ENCODE assay signal across 8 cellular contexts in the genomic region with DNA sequence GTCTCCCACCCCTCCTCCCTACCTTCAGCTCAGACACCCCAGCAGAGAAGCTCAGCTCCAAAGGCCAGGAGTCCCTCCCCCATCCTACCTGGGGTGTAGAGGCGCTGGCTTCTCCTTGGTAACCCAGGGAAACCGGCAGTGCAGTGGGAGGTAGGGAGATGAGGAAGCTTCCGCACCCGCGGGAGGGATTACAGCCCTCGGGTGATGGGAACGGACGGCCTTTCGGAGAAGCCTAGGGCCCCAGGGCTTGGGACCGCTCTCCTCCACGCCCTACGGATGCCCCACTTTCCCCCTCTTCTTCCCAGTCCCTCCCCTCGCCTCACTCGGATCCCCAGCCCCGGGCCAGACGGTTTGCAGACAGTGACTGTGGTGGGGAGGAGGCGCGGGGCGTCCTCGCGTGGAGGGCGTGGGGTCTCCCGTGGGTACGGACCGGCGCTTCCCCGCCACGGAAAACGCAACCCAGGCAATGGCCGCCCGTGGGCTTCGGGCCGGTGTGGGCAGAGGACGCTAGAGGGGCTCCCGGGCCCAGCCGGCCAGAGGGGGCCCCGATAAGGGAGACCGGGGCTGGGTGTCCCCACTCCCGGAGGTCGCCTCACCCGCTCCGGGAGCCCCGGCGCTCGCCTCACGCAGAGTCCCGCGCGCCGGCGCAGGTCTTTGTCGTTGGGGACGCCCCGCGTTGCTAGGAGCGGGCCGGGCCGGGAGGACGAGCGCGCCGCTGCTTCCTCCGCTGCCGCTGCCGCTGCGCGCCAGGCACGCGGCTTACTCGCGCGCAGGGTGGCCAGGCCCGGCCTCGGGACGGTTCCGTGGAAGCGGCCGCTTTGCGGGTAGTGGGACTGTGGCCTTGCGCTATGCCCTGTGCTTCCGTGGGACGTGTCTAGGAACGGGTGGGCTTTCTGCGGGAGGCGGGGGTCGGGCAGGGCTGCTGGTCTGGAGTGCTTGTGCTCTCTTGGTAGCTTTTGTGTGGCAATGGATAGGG. TPM values are rescaled to one million over a fixed set of nuclear protein-coding genes. Genes with fewer than 3 reads are reported as not detected.
DNase-seq lines count a peak whose midpoint lies in the region; ATAC-seq and TF ChIP-seq lines count a peak whose summit lies in the region.

No MANE protein-coding gene starts in this region.

- H3K27ac Mint-ChIP-seq in activated naive CD8-positive, alpha-beta T cell treated with anti-CD3 and anti-CD28 coated beads, Interleukin-2, amount 50 U/mL, for 24 hours, result no peak overlapping the region

- H3K27me3 Mint-ChIP-seq in activated naive CD8-positive, alpha-beta T cell treated with anti-CD3 and anti-CD28 coated beads, Interleukin-2, amount 50 U/mL, for 24 hours, result peaks cover 39% of the 10 kb centered on the region

- TF ChIP-seq CTCF in Panc1 (IDR thresholded peaks at IDR 0.05) (no peak), psoas muscle (IDR thresholded peaks at IDR 0.05) (no peak)

- in situ Hi-C loops in Panc1 (cut with HindIII; ENCODE audit: low pct_unique_long_range_greater_than_20kb, low sequenced_read_pairs), result no loop called here

- H3K27me3 ChIP-seq in Panc1 (ENCODE audit: control insufficient read depth, insufficient read depth, low read length) (peaks cover 15% of the 10 kb centered on the region), psoas muscle (ENCODE audit: insufficient read depth in 3 of 3, low read length in 2 of 3) (peaks cover 0 to 39% (median 12%) of the 10 kb centered on the region in 3 donors)

- no TSS peak for BruUV-seq in Panc1 (replicated peaks; lab: Mats Ljungman, UMichigan)

- peaks cover 5% of the 10 kb centered on the region for H3K4me1 Mint-ChIP-seq in activated naive CD8-positive, alpha-beta T cell treated with anti-CD3 and anti-CD28 coated beads, Interleukin-2, amount 50 U/mL, for 24 hours

- peaks cover 17% of the 10 kb centered on the region for H3K36me3 Mint-ChIP-seq in activated naive CD8-positive, alpha-beta T cell treated with anti-CD3 and anti-CD28 coated beads, Interleukin-2, amount 50 U/mL, for 24 hours (ENCODE audit: low read depth)

- peak overlapping the region; percentile 42 to 43 for H3K4me3 ChIP-seq in Panc1 (ENCODE audit: low read depth in 2 of 2, low read length in 2 of 2)
- peak overlapping the region; percentile 70 for H3K4me3 ChIP-seq in psoas muscle

- no peak for TF ChIP-seq POLR2A in GM18505 (IDR thresholded peaks at IDR 0.05; ENCODE audit: borderline replicate concordance, extremely low read depth, insufficient read depth, insufficient read length)

- H3K9me3 ChIP-seq in Panc1 (ENCODE audit: control insufficient read depth, insufficient read depth, low read depth, low read length) (no peaks in the 10 kb centered on the region), psoas muscle (no peaks in the 10 kb centered on the region)

- ATAC-seq in GM18498 (IDR thresholded peaks at IDR 0.05; ENCODE audit: unreplicated experiment), result peak; percentile 66
- ATAC-seq in Panc1, result peak; percentile 80
- peak; percentile 63 for ATAC-seq in activated naive CD8-positive, alpha-beta T cell treated with anti-CD3 and anti-CD28 coated beads, Interleukin-2, amount 50 U/mL, for 24 hours
- peak; percentile 80 to 82 for ATAC-seq in left cardiac atrium
- peak; percentile 75 to 87 (median 80) for ATAC-seq in psoas muscle
- no peak for ATAC-seq in GM18505 (IDR thresholded peaks at IDR 0.05; ENCODE audit: unreplicated experiment)

- H3K4me1 ChIP-seq in Panc1 (ENCODE audit: control insufficient read depth, insufficient read depth, low read length) (peaks cover 8% of the 10 kb centered on the region; the same call in 1 of the 2 replicates), psoas muscle (peaks cover 10% of the 10 kb centered on the region)

- peak overlapping the region; percentile 26 for H3K4me3 Mint-ChIP-seq in activated naive CD8-positive, alpha-beta T cell treated with anti-CD3 and anti-CD28 coated beads, Interleukin-2, amount 50 U/mL, for 24 hours

- H3K27ac ChIP-seq in Panc1 (ENCODE audit: low read length), result no peak overlapping the region
- no peak overlapping the region for H3K27ac ChIP-seq in psoas muscle

- 1% methylated on average over 68 to 86 of the region's 86 CpGs for WGBS in psoas muscle, 3 donors

- intact Hi-C loops in Panc1 (cut with micrococcal nuclease; ENCODE audit: unreplicated experiment), result no loop called here
- intact Hi-C loops in left cardiac atrium (cut with DNase I), result no loop called here
- intact Hi-C loops in psoas muscle (cut with DNase I), result no loop called here

- H3K9me3 Mint-ChIP-seq in activated naive CD8-positive, alpha-beta T cell treated with anti-CD3 and anti-CD28 coated beads, Interleukin-2, amount 50 U/mL, for 24 hours, result no peaks in the 10 kb centered on the region

- H3K36me3 ChIP-seq in Panc1 (ENCODE audit: control insufficient read depth, insufficient read depth, low read length) (no peaks in the 10 kb centered on the region), psoas muscle (ENCODE audit: insufficient read depth in 1 of 2, low read depth in 1 of 2) (peaks cover 0 to 22% of the 10 kb centered on the region in 2 donors)

- POLR2A ChIA-PET in Panc1 (lab: Charles Lee), result interaction anchor here (0.6 kb wide), 1 partner anchor 15 kb away, joined by 4 read pairs; no protein-coding TSS in a partner anchor

- DNase-seq in Panc1 (ENCODE audit: low read depth, low spot score) (no peak), left cardiac atrium (peak; percentile 51), psoas muscle (peak; percentile 57 to 66), NCI-H2029 treated with DMSO at 0.1 percent for 48 hours (lab: John Stamatoyannopoulos, UW) (no peak), SW 1271 (lab: John Stamatoyannopoulos, UW) (no peak)
- DNase-seq in activated naive CD8-positive, alpha-beta T cell treated with anti-CD3 and anti-CD28 coated beads, Interleukin-2, amount 50 U/mL, for 24 hours, result peak; percentile 64

- CTCF ChIA-PET in Panc1 (lab: Charles Lee), result no interaction called here

RNA-seq across cellular contexts. Expression of gene AARS2, which starts 15.8 kb away (rescaled TPM):
- total RNA-seq in Panc1 (2021; ENCODE audit: unreplicated experiment) (13.1 TPM), left cardiac atrium (1 to 10 TPM; 8.2 to 9.6 TPM), psoas muscle (1 to 10 TPM; 4.4 to 7.4 (median 5.1) TPM)
- 11.7 TPM for polyA plus RNA-seq in Panc1 (2012; ENCODE audit: insufficient read length)
- polyA plus RNA-seq in psoas muscle, result 1 to 10 TPM; 2.2 to 4.3 (median 3.0) TPM

RNA-seq across cellular contexts. Expression of gene TMEM151B, which starts 27.1 kb away (rescaled TPM):
- total RNA-seq in Panc1 (2021; ENCODE audit: unreplicated experiment) (0.18 TPM), left cardiac atrium (under 1 TPM in 1 of 2 donors, not detected in 1; 0.05 TPM), psoas muscle (not detected)
- polyA plus RNA-seq in Panc1 (2012; ENCODE audit: insufficient read length), result 1.1 TPM
- polyA plus RNA-seq in psoas muscle, result under 1 TPM in 2 of 3 donors, not detected in 1; 0.04 to 0.07 TPM

RNA-seq across cellular contexts. Expression of gene NFKBIE, which starts 32.0 kb away (rescaled TPM):
- total RNA-seq in Panc1 (2021; ENCODE audit: unreplicated experiment) (24.9 TPM), left cardiac atrium (1 to 10 TPM; 3.8 to 5.8 TPM), psoas muscle (1 to 10 TPM; 2.1 to 5.0 (median 3.0) TPM)
- 35.8 TPM for polyA plus RNA-seq in Panc1 (2012; ENCODE audit: insufficient read length)
- 1 to 10 TPM; 2.8 to 5.2 (median 4.0) TPM for polyA plus RNA-seq in psoas muscle

RNA-seq across cellular contexts. Expression of gene SLC35B2, which starts 40.0 kb away (rescaled TPM):
- total RNA-seq in Panc1 (2021; ENCODE audit: unreplicated experiment) (105 TPM), left cardiac atrium (10 to 100 TPM; 23.3 to 29.9 TPM), psoas muscle (10 to 100 TPM; 10.9 to 23.3 (median 18.0) TPM)
- 114 TPM for polyA plus RNA-seq in Panc1 (2012; ENCODE audit: insufficient read length)
- polyA plus RNA-seq in psoas muscle, result 10 to 100 TPM; 16.0 to 23.6 (median 20.8) TPM

RNA-seq across cellular contexts. Expression of gene SPATS1, which starts 45.1 kb away (rescaled TPM):
- not detected for total RNA-seq in Panc1 (2021; ENCODE audit: unreplicated experiment)
- not detected for polyA plus RNA-seq in Panc1 (2012; ENCODE audit: insufficient read length)
- total RNA-seq in left cardiac atrium, result not detected
- not detected for total RNA-seq in psoas muscle
- polyA plus RNA-seq in psoas muscle, result not detected

Comparison
In these comparisons a context has a peak if more than half of its experiments do, and no peak if none do; other contexts are left out.
1. DNase-seq: peak in activated naive CD8-positive, alpha-beta T cell treated with anti-CD3 and anti-CD28 coated beads, Interleukin-2, amount 50 U/mL, for 24 hours (single experiment), left cardiac atrium (single experiment) and psoas muscle (2 of 2); none in Panc1 (single experiment), NCI-H2029 treated with DMSO at 0.1 percent for 48 hours (single experiment) and SW 1271 (0 of 2).